ENCODE assay signal across 22 cellular contexts in genomic region chr2:14324308-14324707, GRCh38.
"Had no signal": no experiment of that assay in that cellular context is flagged by ENCODE, and none has a peak within 500 bp of the region (broad histone marks: within the 10 kb centered on the region; RNA-seq: fewer than 3 reads in every experiment).

No MANE protein-coding gene starts in this region.

- DNase-seq: activated CD4-positive, alpha-beta memory T cell treated with anti-CD3 and anti-CD28 coated beads, Interleukin-2, amount 10 ng/mL, durations not matched to agents 7 days and 5 days; activated CD4-positive, alpha-beta T cell treated with anti-CD3 and anti-CD28 coated beads for 1 hour; activated CD4-positive, alpha-beta T cell treated with anti-CD3 and anti-CD28 coated beads, Interleukin-2, amount 10 ng/mL, durations not matched to agents 7 days and 5 days; activated CD8-positive, alpha-beta memory T cell treated with anti-CD3 and anti-CD28 coated beads, Interleukin-2, amount 50 U/mL, for 48 hours; activated T-cell treated with anti-CD3 and anti-CD28 coated beads, Interleukin-2, amount 50 U/mL, for 24 hours; dermis blood vessel endothelial cell; effector CD4-positive, alpha-beta T cell; left cardiac atrium; left ventricle myocardium superior; naive thymus-derived CD4-positive, alpha-beta T cell; nucleus accumbens; pancreas; stimulated activated CD4-positive, alpha-beta T cell treated with anti-CD3 and anti-CD28 coated beads, Interleukin-4, amount 100 ng/mL, for 1 hour; stimulated activated naive CD8-positive, alpha-beta T cell treated with anti-CD3 and anti-CD28 coated beads, Interleukin-15, Interleukin-2, amounts not matched to agents 100 U/mL and 50 U/mL, for 24 hours; T-helper 9 cell; trophoblast cell; WERI-Rb-1 had no signal

- H3K4me3 ChIP-seq: pancreas, prostate gland, right atrium auricular region, thoracic aorta had no signal

- H3K36me3 ChIP-seq: pancreas, prostate gland, right atrium auricular region, thoracic aorta, WERI-Rb-1 had no signal

- ATAC-seq: activated naive CD4-positive, alpha-beta T cell treated with anti-CD3 and anti-CD28 coated beads, Interleukin-2, amount 50 U/mL, for 72 hours; left cardiac atrium; left ventricle myocardium superior; naive thymus-derived CD4-positive, alpha-beta T cell; pancreas; stimulated activated naive CD8-positive, alpha-beta T cell treated with anti-CD3 and anti-CD28 coated beads, Interleukin-15, Interleukin-2, amounts not matched to agents 100 U/mL and 50 U/mL, for 24 hours had no signal

- H3K4me1 ChIP-seq: pancreas, prostate gland, right atrium auricular region had no signal

- H3K27ac ChIP-seq: epithelial cell of prostate, pancreas, prostate gland, right atrium auricular region, thoracic aorta, WERI-Rb-1 had no signal

- H3K9me3 ChIP-seq: pancreas, prostate gland, right atrium auricular region, thoracic aorta had no signal

- H3K27me3 ChIP-seq: pancreas, right atrium auricular region had no signal
